ENCODE assay signal across 9 cellular contexts in the genomic region with DNA sequence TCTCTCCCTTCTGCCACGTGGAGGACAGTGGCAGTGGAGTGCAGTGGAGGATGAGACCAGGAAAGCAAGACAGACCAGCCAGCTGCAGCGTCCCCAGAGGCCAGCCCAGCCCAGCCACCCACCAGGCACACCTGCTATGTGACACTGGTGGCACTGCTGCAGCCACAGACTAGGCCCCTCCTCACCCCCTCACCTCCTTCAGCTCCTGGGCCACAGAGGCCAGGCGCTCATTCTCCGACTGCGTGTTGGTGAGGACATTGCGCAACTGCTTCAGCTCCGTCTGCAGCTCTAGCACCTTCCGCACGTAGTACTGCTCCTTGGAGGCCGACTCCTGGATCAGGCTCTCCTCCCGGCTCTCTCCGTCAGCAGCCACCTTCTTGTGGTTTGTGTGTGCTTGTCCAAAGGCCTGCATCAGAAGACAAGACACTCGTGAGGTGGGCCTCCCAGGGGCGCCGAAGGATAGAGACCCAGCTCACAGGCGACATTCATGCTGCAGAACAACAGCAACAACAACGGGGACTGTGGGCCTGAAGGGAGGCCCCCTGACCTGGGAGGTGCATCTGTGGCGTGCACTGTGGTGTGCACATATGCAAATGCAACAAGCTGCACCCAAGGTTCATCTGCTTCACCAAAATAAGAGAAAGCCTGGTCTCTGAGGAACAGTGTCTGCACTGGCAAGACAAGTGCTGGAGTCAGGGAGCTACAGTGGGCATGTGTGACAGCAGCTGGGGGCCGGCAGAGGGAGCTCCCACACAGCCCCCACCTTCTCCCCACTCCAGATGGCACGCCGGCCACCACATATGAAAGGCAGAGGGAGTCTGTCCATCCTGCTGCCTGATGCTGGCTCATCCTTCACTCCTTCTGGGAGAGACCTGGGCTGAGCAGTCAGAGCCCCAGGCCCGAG. TPM values are rescaled to one million over a fixed set of nuclear protein-coding genes. Genes with fewer than 3 reads are reported as not detected.
DNase-seq lines count a peak whose midpoint lies in the region; ATAC-seq, FAIRE-seq and TF ChIP-seq lines count a peak whose summit lies in the region.
"Had no signal": no experiment of that assay in that cellular context is flagged by ENCODE, and none has a peak within 500 bp of the region (broad histone marks: within the 10 kb centered on the region; RNA-seq: fewer than 3 reads in every experiment).

No MANE protein-coding gene starts in this region.

- H3K4ac ChIP-seq in H9 (ENCODE audit: low read depth, low read length) (no peak overlapping the region), H1 (replicated peaks; ENCODE audit: insufficient read length, low read depth, low read length) (no peak overlapping the region)

- H3K4me1 Mint-ChIP-seq in H9: no peaks in the 10 kb centered on the region

- H3K18ac ChIP-seq in H9 (ENCODE audit: insufficient read length, low read depth, low read length) (no peak overlapping the region), H1 (ENCODE audit: extremely low read depth, low read length) (no peak overlapping the region)

- no peaks in the 10 kb centered on the region for H3K9me3 Mint-ChIP-seq in H9
- H3K9me3 Mint-ChIP-seq: T-cell had no signal

- H4K20me1 ChIP-seq in H9 (ENCODE audit: control insufficient read depth, insufficient read depth, insufficient read length) (no peaks in the 10 kb centered on the region), H1 (replicated peaks in 1 of 2; ENCODE audit: control insufficient read depth in 1 of 2, insufficient read depth in 2 of 2, low read length in 2 of 2) (peaks cover 20 to 28% of the 10 kb centered on the region in 2 experiments), osteoblast (ENCODE audit: insufficient read depth, low read length) (peaks cover 45% of the 10 kb centered on the region)

- H3K36me3 ChIP-seq in H1 (ENCODE audit: control insufficient read depth in 2 of 4, insufficient read depth in 4 of 4, low read length in 3 of 4) (peaks cover 0 to 4% (median under 1%) of the 10 kb centered on the region in 4 experiments; a peak in 1 of 8 replicates), osteoblast (ENCODE audit: insufficient read depth, low read length) (peaks cover 3% of the 10 kb centered on the region)

- H3K56ac ChIP-seq in H9 (ENCODE audit: insufficient read length, low read depth, low read length) (no peak overlapping the region), H1 (replicated peaks; ENCODE audit: insufficient read length, low read depth, low read length) (no peak overlapping the region)

- no peak overlapping the region for H3T11ph ChIP-seq in H9 (ENCODE audit: low read length)

- no peaks in the 10 kb centered on the region for H3K27me3 ChIP-seq in H9 (ENCODE audit: insufficient read depth, low read length)
- H3K27me3 ChIP-seq in H1 (replicated peaks in 1 of 4; ENCODE audit: control insufficient read depth in 3 of 4, extremely low read depth in 1 of 4, insufficient read depth in 3 of 4, low read length in 3 of 4): no peaks in the 10 kb centered on the region
- no peaks in the 10 kb centered on the region for H3K27me3 ChIP-seq in osteoblast (ENCODE audit: insufficient read depth, low read length)

- H2AK5ac ChIP-seq in H9 (ENCODE audit: insufficient read length, low read length): no peak overlapping the region
- H2AK5ac ChIP-seq in H1 (ENCODE audit: low read depth, low read length): no peak overlapping the region

- H3K14ac ChIP-seq in H9 (ENCODE audit: insufficient read depth, low read length) (no peak overlapping the region), H1 (ENCODE audit: insufficient read length) (no peak overlapping the region)

- no peak overlapping the region for H3K4me3 Mint-ChIP-seq in H9
- H3K4me3 Mint-ChIP-seq: T-cell had no signal

- H3K9ac ChIP-seq in H9 (ENCODE audit: extremely low read depth, insufficient read length, low read length) (no peak overlapping the region), H1 (replicated peaks in 1 of 4; ENCODE audit: extremely low read depth in 1 of 4, low read depth in 3 of 4, low read length in 3 of 4) (no peak overlapping the region)

- H3K9me3 ChIP-seq in H9 (ENCODE audit: control insufficient read depth, low read depth, low read length): no peaks in the 10 kb centered on the region
- no peaks in the 10 kb centered on the region for H3K9me3 ChIP-seq in H1 (ENCODE audit: insufficient read depth in 2 of 2, low read depth in 1 of 2, low read length in 1 of 2)
- H3K9me3 ChIP-seq in osteoblast (ENCODE audit: low read depth, low read length): no peaks in the 10 kb centered on the region

- TF ChIP-seq POLR2A in H1 (IDR thresholded peaks at IDR 0.05; ENCODE audit: control extremely low read depth in 1 of 2, low read depth in 2 of 2, low read length in 2 of 2): no peak

- no peak for TF ChIP-seq EP300 in H1 (IDR thresholded peaks at IDR 0.05; ENCODE audit: borderline replicate concordance in 1 of 2, low read depth in 2 of 2, low read length in 2 of 2)

- H3K23ac ChIP-seq in H9 (ENCODE audit: insufficient read length, low read depth, low read length) (no peak overlapping the region), H1 (ENCODE audit: insufficient read length) (no peak overlapping the region)

- H3K79me2 ChIP-seq in H9 (ENCODE audit: insufficient read depth, low read length) (no peaks in the 10 kb centered on the region; the same call in 1 of the 2 replicates), H1 (ENCODE audit: control insufficient read depth in 1 of 2, insufficient read depth in 2 of 2, low read length in 2 of 2) (peaks cover 0 to 28% of the 10 kb centered on the region in 2 experiments; a peak in 2 of 4 replicates), osteoblast (ENCODE audit: insufficient read depth, low read length) (peaks cover 86% of the 10 kb centered on the region)

- no peak overlapping the region for H2BK5ac ChIP-seq in H9 (ENCODE audit: insufficient read length, low read length)
- no peak overlapping the region for H2BK5ac ChIP-seq in H1 (ENCODE audit: low read depth, low read length)

- no peaks in the 10 kb centered on the region for H3K27me3 Mint-ChIP-seq in H9 (ENCODE audit: low read depth)
- H3K27me3 Mint-ChIP-seq: T-cell had no signal

- H3K79me1 ChIP-seq in H9 (ENCODE audit: insufficient read depth, low read depth, low read length, poor library complexity, severe bottlenecking) (no peaks in the 10 kb centered on the region), H1 (ENCODE audit: low read depth, low read length) (peaks cover 8% of the 10 kb centered on the region)

- H4K8ac ChIP-seq in H9 (replicated peaks; ENCODE audit: insufficient read length, low read depth, low read length) (no peak overlapping the region), H1 (ENCODE audit: extremely low read depth, insufficient read depth, low read length) (peak overlapping the region; percentile 59; the same call in 1 of the 2 replicates)

- CTCF ChIA-PET in H1 (lab: Charles Lee; ENCODE audit: partially characterized antibody): interaction anchor here (0.7 to 11.5 kb wide), 16 partner anchors 9 to 138 kb away, joined by 3 to 142 read pairs (median 4); partner anchors contain the start of gene BICD2

- H4K91ac ChIP-seq in H9 (ENCODE audit: insufficient read length, low read depth, low read length): no peak overlapping the region
- peak overlapping the region; percentile 39 for H4K91ac ChIP-seq in H1 (replicated peaks; ENCODE audit: insufficient read length, low read length)

- H2BK120ac ChIP-seq in H9 (ENCODE audit: low read depth, low read length, poor library complexity, severe bottlenecking) (no peak overlapping the region), H1 (replicated peaks; ENCODE audit: low read depth, low read length) (no peak overlapping the region)

- H2BK12ac ChIP-seq in H9 (ENCODE audit: insufficient read length, low read depth, low read length): no peak overlapping the region
- H2BK12ac ChIP-seq in H1 (ENCODE audit: low read depth, low read length): no peak overlapping the region

- H2AFZ ChIP-seq in H9 (ENCODE audit: low read length) (no peak overlapping the region), H1 (ENCODE audit: low read length) (no peak overlapping the region), osteoblast (ENCODE audit: low read length) (no peak overlapping the region)

- H3K23me2 ChIP-seq in H9 (ENCODE audit: insufficient read length, low read depth, low read length, poor library complexity, severe bottlenecking) (no peaks in the 10 kb centered on the region), H1 (ENCODE audit: low read depth, low read length) (no peaks in the 10 kb centered on the region)

- TF ChIP-seq RAD21 in H1 (IDR thresholded peaks at IDR 0.05 in 1 of 2, conservative IDR thresholded peaks at IDR 0.05 in 1 of 2; ENCODE audit: low read depth in 2 of 2, low read length in 2 of 2): peak; percentile 65 to 69

- H3K36me3 Mint-ChIP-seq in H9 (ENCODE audit: insufficient read depth in 1 of 3, low read depth in 3 of 3): peaks cover 5 to 28% (median 8%) of the 10 kb centered on the region in 3 experiments

- no peak for FAIRE-seq in H1 (lab: Jason Lieb, UNC)

- POLR2A ChIA-PET in H1 (lab: Charles Lee; ENCODE audit: partially characterized antibody): no interaction called here

- ATAC-seq in GM18502 (IDR thresholded peaks at IDR 0.05; ENCODE audit: poor library complexity, unreplicated experiment): peak; percentile 82

- H2BK20ac ChIP-seq in H9 (ENCODE audit: low read depth, low read length, poor library complexity, severe bottlenecking) (no peak overlapping the region), H1 (ENCODE audit: low read length) (no peak overlapping the region)

- no CpG with 5 or more reads among the region's 22 CpGs for WGBS in H9 (ENCODE audit: extremely low coverage, insufficient read length, low lambda C conversion rate)
- WGBS in H1 (ENCODE audit: extremely low coverage in 1 of 2, insufficient coverage in 1 of 2, insufficient read length in 1 of 2, insufficient replicate concordance in 2 of 2, low coverage in 1 of 2, low lambda C conversion rate in 2 of 2, missing lambda C conversion rate in 1 of 2), 2 experiments: 89% methylated on average over 22 of the region's 22 CpGs; no CpG with 5 or more reads in 1 of the 2 experiments

- TF ChIP-seq CTCF in H9 (conservative IDR thresholded peaks at IDR 0.05): peak; percentile 67
- peak; percentile 64 to 66 (median 66) for TF ChIP-seq CTCF in H1 (IDR thresholded peaks at IDR 0.05; ENCODE audit: control extremely low read depth in 1 of 3, insufficient read depth in 1 of 3, low read depth in 1 of 3, low read length in 3 of 3)
- peak; percentile 37 for TF ChIP-seq CTCF in osteoblast (IDR thresholded peaks at IDR 0.05; ENCODE audit: extremely low read depth, low read depth, low read length)

- H3K27ac ChIP-seq in H9 (ENCODE audit: insufficient read length, low read depth, low read length) (no peak overlapping the region), H1 (ENCODE audit: low read depth, low read length) (no peak overlapping the region), osteoblast (ENCODE audit: low read depth, low read length) (no peak overlapping the region)

- H2BK15ac ChIP-seq in H9 (ENCODE audit: low read depth, low read length) (no peak overlapping the region), H1 (ENCODE audit: low read length) (no peak overlapping the region)

- no peak overlapping the region; a peak in 1 of 7 replicates for H3K27ac Mint-ChIP-seq in H9
- H3K27ac Mint-ChIP-seq: T-cell had no signal

- peak; percentile 38 for DNase-seq in H9
- peak; percentile 20 for DNase-seq in MV-4-11 (lab: John Stamatoyannopoulos, UW)
- peak in 1 of 2 experiments; percentile 39 for DNase-seq in H1 (ENCODE audit: low read depth in 1 of 2, low spot score in 2 of 2)
- peak; percentile 68 for DNase-seq in osteoblast (ENCODE audit: insufficient read length, low spot score, missing footprints)
- no peak for DNase-seq in NCI-H774 (lab: John Stamatoyannopoulos, UW)
- DNase-seq in HPDE6-E6E7 (ENCODE audit: extremely low spot score): no peak
- DNase-seq in stimulated activated CD4-positive, alpha-beta T cell treated with anti-CD3 and anti-CD28 coated beads, Interleukin-12 subunit alpha, Interleukin-12 subunit beta, amount 100 ng/mL, for 4 hours: no peak

- H3K4me3 ChIP-seq in H1 (ENCODE audit: extremely low read depth in 1 of 4, insufficient read depth in 2 of 4, low read depth in 3 of 4, low read length in 4 of 4) (no peak overlapping the region), osteoblast (ENCODE audit: insufficient read depth, low read length) (no peak overlapping the region)

- H3K4me2 ChIP-seq in H9 (ENCODE audit: insufficient read depth, insufficient read length, low read length) (no peak overlapping the region), H1 (ENCODE audit: insufficient read depth in 1 of 2, low read depth in 2 of 2, low read length in 2 of 2) (no peak overlapping the region), osteoblast (ENCODE audit: insufficient read depth, low read length) (no peak overlapping the region)

- H3K4me1 ChIP-seq in H9 (ENCODE audit: insufficient read depth, low read length) (no peaks in the 10 kb centered on the region), H1 (replicated peaks in 1 of 4; ENCODE audit: control insufficient read depth in 3 of 4, insufficient read depth in 4 of 4, low read length in 3 of 4) (peaks cover 0 to 1% (median 0%) of the 10 kb centered on the region in 4 experiments; a peak in 1 of 7 replicates), osteoblast (ENCODE audit: insufficient read depth, low read length) (no peaks in the 10 kb centered on the region)

- H4K5ac ChIP-seq in H9 (ENCODE audit: insufficient read length, low read depth, low read length): no peak overlapping the region
- H4K5ac ChIP-seq in H1 (ENCODE audit: insufficient read length, low read depth, low read length): no peak overlapping the region

RNA-seq across cellular contexts. Expression of gene BICD2, which starts 35.5 kb away (rescaled TPM):
- total RNA-seq in H9 (2021) (21.2 and 22.3 TPM in 2 replicates), osteoblast (31.8 and 33.3 TPM in 2 replicates)
- total RNA-seq in H1 (2021; fragmentation: NEBNext Ultra II Directional; extraction: Animal tissue kit (Norgen Biotek cat#: 25700)): 22.8 and 22.9 TPM in 2 replicates
- 6.6 and 9.7 TPM in 2 replicates for polyA plus RNA-seq in H1 (2011; rRNA removed)
- 6.7 TPM for polyA plus RNA-seq in H1 (2011; cell fraction: cytosol; rRNA removed)
- 9.6 TPM for polyA plus RNA-seq in H1 (2011; cell fraction: nucleus; rRNA removed)
- 11.7 to 13.9 TPM (median 12.5 TPM) in 4 replicates for polyA plus RNA-seq in H1 (2012, experiment 1 of 2)
- 4.3 TPM for polyA plus RNA-seq in H1 (2012, experiment 2 of 2)
- polyA plus RNA-seq in H1 (2013, experiment 1 of 2): 12.0 TPM
- polyA plus RNA-seq in H1 (2013, experiment 2 of 2): 12.8 TPM
- polyA minus RNA-seq in H1 (2011; rRNA and poly(A)+ RNA removed): 12.8 and 13.2 TPM in 2 replicates
- polyA minus RNA-seq in H1 (2011; cell fraction: cytosol; rRNA and poly(A)+ RNA removed): 10.7 TPM
- polyA minus RNA-seq in H1 (2011; cell fraction: nucleus; rRNA and poly(A)+ RNA removed): 14.0 TPM

RNA-seq across cellular contexts. Expression of gene IPPK, which starts 59.2 kb away (rescaled TPM):
- 10.7 and 12.9 TPM in 2 replicates for total RNA-seq in H9 (2021)
- 10.5 and 11.4 TPM in 2 replicates for total RNA-seq in H1 (2021; fragmentation: NEBNext Ultra II Directional; extraction: Animal tissue kit (Norgen Biotek cat#: 25700))
- polyA plus RNA-seq in H1 (2011; rRNA removed): 13.6 and 16.0 TPM in 2 replicates
- 13.7 TPM for polyA plus RNA-seq in H1 (2011; cell fraction: cytosol; rRNA removed)
- polyA plus RNA-seq in H1 (2011; cell fraction: nucleus; rRNA removed): 20.8 TPM
- 8.4 to 11.4 TPM (median 9.9 TPM) in 4 replicates for polyA plus RNA-seq in H1 (2012, experiment 1 of 2)
- polyA plus RNA-seq in H1 (2012, experiment 2 of 2): 4.4 TPM
- polyA plus RNA-seq in H1 (2013, experiment 1 of 2): 5.3 TPM
- 4.4 TPM for polyA plus RNA-seq in H1 (2013, experiment 2 of 2)
- 38.5 and 39.0 TPM in 2 replicates for polyA minus RNA-seq in H1 (2011; rRNA and poly(A)+ RNA removed)
- polyA minus RNA-seq in H1 (2011; cell fraction: cytosol; rRNA and poly(A)+ RNA removed): 11.1 TPM
- polyA minus RNA-seq in H1 (2011; cell fraction: nucleus; rRNA and poly(A)+ RNA removed): 10.5 TPM
- total RNA-seq in osteoblast: 7.7 and 9.4 TPM in 2 replicates

Comparison
In these comparisons a context has a peak if more than half of its experiments do, and no peak if none do; other contexts are left out.
1. DNase-seq: peak in H9 (single experiment), MV-4-11 (single experiment) and osteoblast (single experiment); none in NCI-H774 (single experiment), HPDE6-E6E7 (single experiment) and stimulated activated CD4-positive, alpha-beta T cell treated with anti-CD3 and anti-CD28 coated beads, Interleukin-12 subunit alpha, Interleukin-12 subunit beta, amount 100 ng/mL, for 4 hours (single experiment).
2. Peak in every context shown above with its lines, with median percentiles within 50 percentile points of each other: CTCF ChIP-seq.